Comparison of ENCODE assay signal across 1 cellular context in the genomic region with DNA sequence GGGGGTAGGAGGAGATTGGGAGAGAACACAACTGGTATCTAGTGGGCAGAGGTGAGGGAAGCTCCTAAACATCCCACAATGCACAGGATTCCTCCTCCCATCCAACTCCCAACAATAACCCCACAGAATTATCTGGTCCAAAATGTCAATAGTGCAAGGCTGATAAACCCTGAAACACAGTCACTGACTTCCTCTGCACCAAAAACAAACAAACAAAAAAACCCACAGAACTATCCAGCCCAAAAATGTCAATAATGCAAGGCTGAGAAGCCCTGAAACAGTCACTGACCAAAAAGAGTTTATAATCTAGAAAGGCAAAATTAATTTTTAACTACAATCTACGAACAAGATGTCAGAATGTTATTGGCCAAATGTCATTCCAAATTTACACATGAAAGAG.
A peak's percentile ranks its signal among the peaks of the same experiment; 100 is the strongest.
TF ChIP-seq lines count a peak whose summit lies in the region.

No MANE protein-coding gene starts in this region.

TF ChIP-seq in HepG2, 621 proteins besides CTCF, POLR2A, EP300 and RAD21 (continues in another document):
- TF ChIP-seq NBN (conservative IDR thresholded peaks at IDR 0.05) = no peak
- TF ChIP-seq IKZF1 (IDR thresholded peaks at IDR 0.05) = no peak
- no peak for TF ChIP-seq SNAI1 (CRISPR knock-in tag; IDR thresholded peaks at IDR 0.05; ENCODE audit: borderline replicate concordance)
- no peak for TF ChIP-seq GATA4 (IDR thresholded peaks at IDR 0.05; ENCODE audit: borderline replicate concordance, low read depth)
- TF ChIP-seq SOX6 (IDR thresholded peaks at IDR 0.05) = no peak
- TF ChIP-seq SOX6 (CRISPR knock-in tag; IDR thresholded peaks at IDR 0.05) = peak; percentile 84
- no peak for TF ChIP-seq ATAD3A (CRISPR knock-in tag; IDR thresholded peaks at IDR 0.05)
- TF ChIP-seq, protein P1, sequence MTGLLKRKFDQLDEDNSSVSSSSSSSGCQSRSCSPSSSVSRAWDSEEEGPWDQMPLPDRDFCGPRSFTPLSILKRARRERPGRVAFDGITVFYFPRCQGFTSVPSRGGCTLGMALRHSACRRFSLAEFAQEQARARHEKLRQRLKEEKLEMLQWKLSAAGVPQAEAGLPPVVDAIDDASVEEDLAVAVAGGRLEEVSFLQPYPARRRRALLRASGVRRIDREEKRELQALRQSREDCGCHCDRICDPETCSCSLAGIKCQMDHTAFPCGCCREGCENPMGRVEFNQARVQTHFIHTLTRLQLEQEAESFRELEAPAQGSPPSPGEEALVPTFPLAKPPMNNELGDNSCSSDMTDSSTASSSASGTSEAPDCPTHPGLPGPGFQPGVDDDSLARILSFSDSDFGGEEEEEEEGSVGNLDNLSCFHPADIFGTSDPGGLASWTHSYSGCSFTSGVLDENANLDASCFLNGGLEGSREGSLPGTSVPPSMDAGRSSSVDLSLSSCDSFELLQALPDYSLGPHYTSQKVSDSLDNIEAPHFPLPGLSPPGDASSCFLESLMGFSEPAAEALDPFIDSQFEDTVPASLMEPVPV (CRISPR knock-in tag; IDR thresholded peaks at IDR 0.05) = no peak
- TF ChIP-seq SATB2 (CRISPR knock-in tag; IDR thresholded peaks at IDR 0.05) = no peak
- TF ChIP-seq ZNF678 (CRISPR knock-in tag; IDR thresholded peaks at IDR 0.05) = no peak
- TF ChIP-seq, protein P2, sequence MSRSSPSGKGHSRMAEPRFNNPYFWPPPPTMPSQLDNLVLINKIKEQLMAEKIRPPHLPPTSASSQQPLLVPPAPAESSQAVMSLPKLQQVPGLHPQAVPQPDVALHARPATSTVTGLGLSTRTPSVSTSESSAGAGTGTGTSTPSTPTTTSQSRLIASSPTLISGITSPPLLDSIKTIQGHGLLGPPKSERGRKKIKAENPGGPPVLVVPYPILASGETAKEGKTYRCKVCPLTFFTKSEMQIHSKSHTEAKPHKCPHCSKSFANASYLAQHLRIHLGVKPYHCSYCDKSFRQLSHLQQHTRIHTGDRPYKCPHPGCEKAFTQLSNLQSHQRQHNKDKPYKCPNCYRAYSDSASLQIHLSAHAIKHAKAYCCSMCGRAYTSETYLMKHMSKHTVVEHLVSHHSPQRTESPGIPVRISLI (CRISPR knock-in tag; IDR thresholded peaks at IDR 0.05; ENCODE audit: borderline replicate concordance) = peak; percentile 20; the same call in 1 of the 2 replicates
- TF ChIP-seq, protein P3, sequence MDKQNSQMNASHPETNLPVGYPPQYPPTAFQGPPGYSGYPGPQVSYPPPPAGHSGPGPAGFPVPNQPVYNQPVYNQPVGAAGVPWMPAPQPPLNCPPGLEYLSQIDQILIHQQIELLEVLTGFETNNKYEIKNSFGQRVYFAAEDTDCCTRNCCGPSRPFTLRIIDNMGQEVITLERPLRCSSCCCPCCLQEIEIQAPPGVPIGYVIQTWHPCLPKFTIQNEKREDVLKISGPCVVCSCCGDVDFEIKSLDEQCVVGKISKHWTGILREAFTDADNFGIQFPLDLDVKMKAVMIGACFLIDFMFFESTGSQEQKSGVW (CRISPR knock-in tag; IDR thresholded peaks at IDR 0.05; ENCODE audit: borderline replicate concordance) = no peak
- TF ChIP-seq SALL2 (CRISPR knock-in tag; IDR thresholded peaks at IDR 0.05) = no peak
- TF ChIP-seq ONECUT2 (CRISPR knock-in tag; IDR thresholded peaks at IDR 0.05) = no peak
- TF ChIP-seq ZNF569 (CRISPR knock-in tag; IDR thresholded peaks at IDR 0.05; ENCODE audit: borderline replicate concordance) = no peak
- peak; percentile 50; the same call in 1 of the 2 replicates for TF ChIP-seq ETV5 (CRISPR knock-in tag; IDR thresholded peaks at IDR 0.05; ENCODE audit: borderline replicate concordance)
- TF ChIP-seq CCAR2 (optimal IDR thresholded peaks at IDR 0.05; ENCODE audit: low read depth, low read length) = no peak
- TF ChIP-seq, protein P4, sequence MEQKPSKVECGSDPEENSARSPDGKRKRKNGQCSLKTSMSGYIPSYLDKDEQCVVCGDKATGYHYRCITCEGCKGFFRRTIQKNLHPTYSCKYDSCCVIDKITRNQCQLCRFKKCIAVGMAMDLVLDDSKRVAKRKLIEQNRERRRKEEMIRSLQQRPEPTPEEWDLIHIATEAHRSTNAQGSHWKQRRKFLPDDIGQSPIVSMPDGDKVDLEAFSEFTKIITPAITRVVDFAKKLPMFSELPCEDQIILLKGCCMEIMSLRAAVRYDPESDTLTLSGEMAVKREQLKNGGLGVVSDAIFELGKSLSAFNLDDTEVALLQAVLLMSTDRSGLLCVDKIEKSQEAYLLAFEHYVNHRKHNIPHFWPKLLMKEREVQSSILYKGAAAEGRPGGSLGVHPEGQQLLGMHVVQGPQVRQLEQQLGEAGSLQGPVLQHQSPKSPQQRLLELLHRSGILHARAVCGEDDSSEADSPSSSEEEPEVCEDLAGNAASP (CRISPR knock-in tag; IDR thresholded peaks at IDR 0.05; ENCODE audit: borderline replicate concordance) = no peak
- TF ChIP-seq, protein P5, sequence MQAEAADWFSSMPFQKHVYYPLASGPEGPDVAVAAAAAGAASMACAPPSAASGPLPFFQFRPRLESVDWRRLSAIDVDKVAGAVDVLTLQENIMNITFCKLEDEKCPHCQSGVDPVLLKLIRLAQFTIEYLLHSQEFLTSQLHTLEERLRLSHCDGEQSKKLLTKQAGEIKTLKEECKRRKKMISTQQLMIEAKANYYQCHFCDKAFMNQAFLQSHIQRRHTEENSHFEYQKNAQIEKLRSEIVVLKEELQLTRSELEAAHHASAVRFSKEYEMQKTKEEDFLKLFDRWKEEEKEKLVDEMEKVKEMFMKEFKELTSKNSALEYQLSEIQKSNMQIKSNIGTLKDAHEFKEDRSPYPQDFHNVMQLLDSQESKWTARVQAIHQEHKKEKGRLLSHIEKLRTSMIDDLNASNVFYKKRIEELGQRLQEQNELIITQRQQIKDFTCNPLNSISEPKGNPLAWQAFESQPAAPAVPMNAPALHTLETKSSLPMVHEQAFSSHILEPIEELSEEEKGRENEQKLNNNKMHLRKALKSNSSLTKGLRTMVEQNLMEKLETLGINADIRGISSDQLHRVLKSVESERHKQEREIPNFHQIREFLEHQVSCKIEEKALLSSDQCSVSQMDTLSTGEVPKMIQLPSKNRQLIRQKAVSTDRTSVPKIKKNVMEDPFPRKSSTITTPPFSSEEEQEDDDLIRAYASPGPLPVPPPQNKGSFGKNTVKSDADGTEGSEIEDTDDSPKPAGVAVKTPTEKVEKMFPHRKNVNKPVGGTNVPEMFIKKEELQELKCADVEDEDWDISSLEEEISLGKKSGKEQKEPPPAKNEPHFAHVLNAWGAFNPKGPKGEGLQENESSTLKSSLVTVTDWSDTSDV (CRISPR knock-in tag; IDR thresholded peaks at IDR 0.05) = no peak
- peak; percentile 81; the same call in 1 of the 2 replicates for TF ChIP-seq SOX5 (CRISPR knock-in tag; IDR thresholded peaks at IDR 0.05; ENCODE audit: borderline replicate concordance)
- TF ChIP-seq, protein P6, sequence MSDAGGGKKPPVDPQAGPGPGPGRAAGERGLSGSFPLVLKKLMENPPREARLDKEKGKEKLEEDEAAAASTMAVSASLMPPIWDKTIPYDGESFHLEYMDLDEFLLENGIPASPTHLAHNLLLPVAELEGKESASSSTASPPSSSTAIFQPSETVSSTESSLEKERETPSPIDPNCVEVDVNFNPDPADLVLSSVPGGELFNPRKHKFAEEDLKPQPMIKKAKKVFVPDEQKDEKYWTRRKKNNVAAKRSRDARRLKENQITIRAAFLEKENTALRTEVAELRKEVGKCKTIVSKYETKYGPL (CRISPR knock-in tag; IDR thresholded peaks at IDR 0.05) = no peak
- TF ChIP-seq ZNF644 (CRISPR knock-in tag; IDR thresholded peaks at IDR 0.05; ENCODE audit: low read depth) = 0 out of 2 replicates have a peak, but pooled peaks have one; percentile 19
- TF ChIP-seq, protein P7, sequence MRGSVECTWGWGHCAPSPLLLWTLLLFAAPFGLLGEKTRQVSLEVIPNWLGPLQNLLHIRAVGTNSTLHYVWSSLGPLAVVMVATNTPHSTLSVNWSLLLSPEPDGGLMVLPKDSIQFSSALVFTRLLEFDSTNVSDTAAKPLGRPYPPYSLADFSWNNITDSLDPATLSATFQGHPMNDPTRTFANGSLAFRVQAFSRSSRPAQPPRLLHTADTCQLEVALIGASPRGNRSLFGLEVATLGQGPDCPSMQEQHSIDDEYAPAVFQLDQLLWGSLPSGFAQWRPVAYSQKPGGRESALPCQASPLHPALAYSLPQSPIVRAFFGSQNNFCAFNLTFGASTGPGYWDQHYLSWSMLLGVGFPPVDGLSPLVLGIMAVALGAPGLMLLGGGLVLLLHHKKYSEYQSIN (CRISPR knock-in tag; IDR thresholded peaks at IDR 0.05; ENCODE audit: borderline replicate concordance) = no peak
- peak; percentile 48 for TF ChIP-seq TEAD3 (CRISPR knock-in tag; optimal IDR thresholded peaks at IDR 0.05; ENCODE audit: borderline replicate concordance)
- no peak for TF ChIP-seq FOXO1 (CRISPR knock-in tag; IDR thresholded peaks at IDR 0.05)
- TF ChIP-seq NR2F6 (IDR thresholded peaks at IDR 0.05) = no peak
- TF ChIP-seq NR2F6 (CRISPR knock-in tag; IDR thresholded peaks at IDR 0.05) = 0 out of 2 replicates have a peak, but pooled peaks have one; percentile 11
- no peak for TF ChIP-seq TBX3 (IDR thresholded peaks at IDR 0.05; ENCODE audit: borderline replicate concordance)
- TF ChIP-seq PHF5A (CRISPR knock-in tag; IDR thresholded peaks at IDR 0.05; ENCODE audit: low read depth, unreplicated experiment) = no peak
- peak; percentile 59; the same call in 1 of the 2 replicates for TF ChIP-seq FOXA3 (CRISPR knock-in tag; IDR thresholded peaks at IDR 0.05)
- TF ChIP-seq, protein P8, sequence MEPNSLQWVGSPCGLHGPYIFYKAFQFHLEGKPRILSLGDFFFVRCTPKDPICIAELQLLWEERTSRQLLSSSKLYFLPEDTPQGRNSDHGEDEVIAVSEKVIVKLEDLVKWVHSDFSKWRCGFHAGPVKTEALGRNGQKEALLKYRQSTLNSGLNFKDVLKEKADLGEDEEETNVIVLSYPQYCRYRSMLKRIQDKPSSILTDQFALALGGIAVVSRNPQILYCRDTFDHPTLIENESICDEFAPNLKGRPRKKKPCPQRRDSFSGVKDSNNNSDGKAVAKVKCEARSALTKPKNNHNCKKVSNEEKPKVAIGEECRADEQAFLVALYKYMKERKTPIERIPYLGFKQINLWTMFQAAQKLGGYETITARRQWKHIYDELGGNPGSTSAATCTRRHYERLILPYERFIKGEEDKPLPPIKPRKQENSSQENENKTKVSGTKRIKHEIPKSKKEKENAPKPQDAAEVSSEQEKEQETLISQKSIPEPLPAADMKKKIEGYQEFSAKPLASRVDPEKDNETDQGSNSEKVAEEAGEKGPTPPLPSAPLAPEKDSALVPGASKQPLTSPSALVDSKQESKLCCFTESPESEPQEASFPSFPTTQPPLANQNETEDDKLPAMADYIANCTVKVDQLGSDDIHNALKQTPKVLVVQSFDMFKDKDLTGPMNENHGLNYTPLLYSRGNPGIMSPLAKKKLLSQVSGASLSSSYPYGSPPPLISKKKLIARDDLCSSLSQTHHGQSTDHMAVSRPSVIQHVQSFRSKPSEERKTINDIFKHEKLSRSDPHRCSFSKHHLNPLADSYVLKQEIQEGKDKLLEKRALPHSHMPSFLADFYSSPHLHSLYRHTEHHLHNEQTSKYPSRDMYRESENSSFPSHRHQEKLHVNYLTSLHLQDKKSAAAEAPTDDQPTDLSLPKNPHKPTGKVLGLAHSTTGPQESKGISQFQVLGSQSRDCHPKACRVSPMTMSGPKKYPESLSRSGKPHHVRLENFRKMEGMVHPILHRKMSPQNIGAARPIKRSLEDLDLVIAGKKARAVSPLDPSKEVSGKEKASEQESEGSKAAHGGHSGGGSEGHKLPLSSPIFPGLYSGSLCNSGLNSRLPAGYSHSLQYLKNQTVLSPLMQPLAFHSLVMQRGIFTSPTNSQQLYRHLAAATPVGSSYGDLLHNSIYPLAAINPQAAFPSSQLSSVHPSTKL (CRISPR knock-in tag; IDR thresholded peaks at IDR 0.05) = peak; percentile 60
- no peak for TF ChIP-seq SOX13 (IDR thresholded peaks at IDR 0.05)
- peak in 1 of 2 experiments; percentile 88; a peak in 2 of 4 replicates for TF ChIP-seq SOX13 (CRISPR knock-in tag; conservative IDR thresholded peaks at IDR 0.05 in 1 of 2, IDR thresholded peaks at IDR 0.05 in 1 of 2)
- TF ChIP-seq, protein P9, sequence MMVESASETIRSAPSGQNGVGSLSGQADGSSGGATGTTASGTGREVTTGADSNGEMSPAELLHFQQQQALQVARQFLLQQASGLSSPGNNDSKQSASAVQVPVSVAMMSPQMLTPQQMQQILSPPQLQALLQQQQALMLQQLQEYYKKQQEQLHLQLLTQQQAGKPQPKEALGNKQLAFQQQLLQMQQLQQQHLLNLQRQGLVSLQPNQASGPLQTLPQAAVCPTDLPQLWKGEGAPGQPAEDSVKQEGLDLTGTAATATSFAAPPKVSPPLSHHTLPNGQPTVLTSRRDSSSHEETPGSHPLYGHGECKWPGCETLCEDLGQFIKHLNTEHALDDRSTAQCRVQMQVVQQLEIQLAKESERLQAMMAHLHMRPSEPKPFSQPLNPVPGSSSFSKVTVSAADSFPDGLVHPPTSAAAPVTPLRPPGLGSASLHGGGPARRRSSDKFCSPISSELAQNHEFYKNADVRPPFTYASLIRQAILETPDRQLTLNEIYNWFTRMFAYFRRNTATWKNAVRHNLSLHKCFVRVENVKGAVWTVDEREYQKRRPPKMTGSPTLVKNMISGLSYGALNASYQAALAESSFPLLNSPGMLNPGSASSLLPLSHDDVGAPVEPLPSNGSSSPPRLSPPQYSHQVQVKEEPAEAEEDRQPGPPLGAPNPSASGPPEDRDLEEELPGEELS (CRISPR knock-in tag; IDR thresholded peaks at IDR 0.05) = peak; percentile 93
- TF ChIP-seq, protein P10, sequence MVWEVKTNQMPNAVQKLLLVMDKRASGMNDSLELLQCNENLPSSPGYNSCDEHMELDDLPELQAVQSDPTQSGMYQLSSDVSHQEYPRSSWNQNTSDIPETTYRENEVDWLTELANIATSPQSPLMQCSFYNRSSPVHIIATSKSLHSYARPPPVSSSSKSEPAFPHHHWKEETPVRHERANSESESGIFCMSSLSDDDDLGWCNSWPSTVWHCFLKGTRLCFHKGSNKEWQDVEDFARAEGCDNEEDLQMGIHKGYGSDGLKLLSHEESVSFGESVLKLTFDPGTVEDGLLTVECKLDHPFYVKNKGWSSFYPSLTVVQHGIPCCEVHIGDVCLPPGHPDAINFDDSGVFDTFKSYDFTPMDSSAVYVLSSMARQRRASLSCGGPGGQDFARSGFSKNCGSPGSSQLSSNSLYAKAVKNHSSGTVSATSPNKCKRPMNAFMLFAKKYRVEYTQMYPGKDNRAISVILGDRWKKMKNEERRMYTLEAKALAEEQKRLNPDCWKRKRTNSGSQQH (CRISPR knock-in tag; IDR thresholded peaks at IDR 0.05; ENCODE audit: low read depth) = no peak
- peak; percentile 52; the same call in 1 of the 2 replicates for TF ChIP-seq GFI1 (CRISPR knock-in tag; IDR thresholded peaks at IDR 0.05; ENCODE audit: borderline replicate concordance)
- TF ChIP-seq, protein P11, sequence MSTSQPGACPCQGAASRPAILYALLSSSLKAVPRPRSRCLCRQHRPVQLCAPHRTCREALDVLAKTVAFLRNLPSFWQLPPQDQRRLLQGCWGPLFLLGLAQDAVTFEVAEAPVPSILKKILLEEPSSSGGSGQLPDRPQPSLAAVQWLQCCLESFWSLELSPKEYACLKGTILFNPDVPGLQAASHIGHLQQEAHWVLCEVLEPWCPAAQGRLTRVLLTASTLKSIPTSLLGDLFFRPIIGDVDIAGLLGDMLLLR (CRISPR knock-in tag; IDR thresholded peaks at IDR 0.05) = no peak
- no peak for TF ChIP-seq ZC3H4 (CRISPR knock-in tag; IDR thresholded peaks at IDR 0.05; ENCODE audit: borderline replicate concordance)
- TF ChIP-seq HCFC1 (IDR thresholded peaks at IDR 0.05; ENCODE audit: low read depth, low read length) = no peak
